ENCODE assay signal across 1 cellular context in the genomic region with DNA sequence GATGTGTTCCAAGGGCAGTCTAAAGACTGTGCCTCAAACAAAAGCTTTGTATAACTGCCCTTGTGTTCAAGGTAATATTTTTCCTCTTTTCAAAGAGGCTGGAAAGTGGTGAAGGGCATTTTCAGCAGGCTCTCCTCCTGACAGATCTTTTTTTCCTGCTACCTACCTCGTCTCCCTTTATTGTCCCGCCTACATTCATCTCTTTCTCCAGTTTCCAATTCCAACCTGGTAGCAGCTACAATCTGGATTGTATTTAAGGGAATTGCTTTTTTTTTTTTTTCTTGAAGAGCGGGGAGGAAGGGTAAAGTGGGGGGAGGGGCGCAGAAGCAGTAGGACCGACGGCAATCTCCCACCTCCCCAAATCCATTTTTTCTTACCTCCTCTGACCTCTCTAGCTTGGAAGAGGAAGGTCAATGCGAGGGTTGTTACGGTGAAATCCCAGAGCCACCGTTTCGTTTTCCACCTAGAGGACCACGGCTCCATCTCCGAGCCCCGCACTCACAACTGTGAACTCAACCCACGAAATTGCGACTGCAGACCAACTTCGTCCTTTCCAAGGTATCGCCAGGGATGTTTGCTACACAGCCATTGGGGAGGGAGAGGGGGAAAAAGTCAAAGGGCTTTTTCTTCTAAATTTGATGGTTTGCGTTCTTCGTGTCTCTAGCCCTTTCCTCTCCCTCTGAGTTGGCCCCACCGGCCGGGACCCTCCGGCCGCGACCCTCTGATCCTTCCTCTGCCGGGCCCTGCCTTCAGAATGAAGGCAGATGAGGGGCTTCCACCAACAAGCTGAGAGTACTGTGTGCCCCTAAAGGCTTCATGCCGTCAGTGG.
TF ChIP-seq lines count a peak whose summit lies in the region.

COL11A1 (minus strand) TSS at position 827 of the 829 bp plus-strand sequence; CDS start at position 483, 344 bp downstream.

TF ChIP-seq in GM23338, 12 proteins besides CTCF, POLR2A, EP300 and RAD21:
- TF ChIP-seq, protein P1, sequence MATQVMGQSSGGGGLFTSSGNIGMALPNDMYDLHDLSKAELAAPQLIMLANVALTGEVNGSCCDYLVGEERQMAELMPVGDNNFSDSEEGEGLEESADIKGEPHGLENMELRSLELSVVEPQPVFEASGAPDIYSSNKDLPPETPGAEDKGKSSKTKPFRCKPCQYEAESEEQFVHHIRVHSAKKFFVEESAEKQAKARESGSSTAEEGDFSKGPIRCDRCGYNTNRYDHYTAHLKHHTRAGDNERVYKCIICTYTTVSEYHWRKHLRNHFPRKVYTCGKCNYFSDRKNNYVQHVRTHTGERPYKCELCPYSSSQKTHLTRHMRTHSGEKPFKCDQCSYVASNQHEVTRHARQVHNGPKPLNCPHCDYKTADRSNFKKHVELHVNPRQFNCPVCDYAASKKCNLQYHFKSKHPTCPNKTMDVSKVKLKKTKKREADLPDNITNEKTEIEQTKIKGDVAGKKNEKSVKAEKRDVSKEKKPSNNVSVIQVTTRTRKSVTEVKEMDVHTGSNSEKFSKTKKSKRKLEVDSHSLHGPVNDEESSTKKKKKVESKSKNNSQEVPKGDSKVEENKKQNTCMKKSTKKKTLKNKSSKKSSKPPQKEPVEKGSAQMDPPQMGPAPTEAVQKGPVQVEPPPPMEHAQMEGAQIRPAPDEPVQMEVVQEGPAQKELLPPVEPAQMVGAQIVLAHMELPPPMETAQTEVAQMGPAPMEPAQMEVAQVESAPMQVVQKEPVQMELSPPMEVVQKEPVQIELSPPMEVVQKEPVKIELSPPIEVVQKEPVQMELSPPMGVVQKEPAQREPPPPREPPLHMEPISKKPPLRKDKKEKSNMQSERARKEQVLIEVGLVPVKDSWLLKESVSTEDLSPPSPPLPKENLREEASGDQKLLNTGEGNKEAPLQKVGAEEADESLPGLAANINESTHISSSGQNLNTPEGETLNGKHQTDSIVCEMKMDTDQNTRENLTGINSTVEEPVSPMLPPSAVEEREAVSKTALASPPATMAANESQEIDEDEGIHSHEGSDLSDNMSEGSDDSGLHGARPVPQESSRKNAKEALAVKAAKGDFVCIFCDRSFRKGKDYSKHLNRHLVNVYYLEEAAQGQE (IDR thresholded peaks at IDR 0.05; ENCODE audit: unreplicated experiment): no peak
- TF ChIP-seq ZNF114 (CRISPR knock-in tag; IDR thresholded peaks at IDR 0.05) (no peak), JUNB (IDR thresholded peaks at IDR 0.05; ENCODE audit: unreplicated experiment) (no peak), STAT1 (IDR thresholded peaks at IDR 0.05; ENCODE audit: unreplicated experiment) (no peak)
- TF ChIP-seq, protein P2, sequence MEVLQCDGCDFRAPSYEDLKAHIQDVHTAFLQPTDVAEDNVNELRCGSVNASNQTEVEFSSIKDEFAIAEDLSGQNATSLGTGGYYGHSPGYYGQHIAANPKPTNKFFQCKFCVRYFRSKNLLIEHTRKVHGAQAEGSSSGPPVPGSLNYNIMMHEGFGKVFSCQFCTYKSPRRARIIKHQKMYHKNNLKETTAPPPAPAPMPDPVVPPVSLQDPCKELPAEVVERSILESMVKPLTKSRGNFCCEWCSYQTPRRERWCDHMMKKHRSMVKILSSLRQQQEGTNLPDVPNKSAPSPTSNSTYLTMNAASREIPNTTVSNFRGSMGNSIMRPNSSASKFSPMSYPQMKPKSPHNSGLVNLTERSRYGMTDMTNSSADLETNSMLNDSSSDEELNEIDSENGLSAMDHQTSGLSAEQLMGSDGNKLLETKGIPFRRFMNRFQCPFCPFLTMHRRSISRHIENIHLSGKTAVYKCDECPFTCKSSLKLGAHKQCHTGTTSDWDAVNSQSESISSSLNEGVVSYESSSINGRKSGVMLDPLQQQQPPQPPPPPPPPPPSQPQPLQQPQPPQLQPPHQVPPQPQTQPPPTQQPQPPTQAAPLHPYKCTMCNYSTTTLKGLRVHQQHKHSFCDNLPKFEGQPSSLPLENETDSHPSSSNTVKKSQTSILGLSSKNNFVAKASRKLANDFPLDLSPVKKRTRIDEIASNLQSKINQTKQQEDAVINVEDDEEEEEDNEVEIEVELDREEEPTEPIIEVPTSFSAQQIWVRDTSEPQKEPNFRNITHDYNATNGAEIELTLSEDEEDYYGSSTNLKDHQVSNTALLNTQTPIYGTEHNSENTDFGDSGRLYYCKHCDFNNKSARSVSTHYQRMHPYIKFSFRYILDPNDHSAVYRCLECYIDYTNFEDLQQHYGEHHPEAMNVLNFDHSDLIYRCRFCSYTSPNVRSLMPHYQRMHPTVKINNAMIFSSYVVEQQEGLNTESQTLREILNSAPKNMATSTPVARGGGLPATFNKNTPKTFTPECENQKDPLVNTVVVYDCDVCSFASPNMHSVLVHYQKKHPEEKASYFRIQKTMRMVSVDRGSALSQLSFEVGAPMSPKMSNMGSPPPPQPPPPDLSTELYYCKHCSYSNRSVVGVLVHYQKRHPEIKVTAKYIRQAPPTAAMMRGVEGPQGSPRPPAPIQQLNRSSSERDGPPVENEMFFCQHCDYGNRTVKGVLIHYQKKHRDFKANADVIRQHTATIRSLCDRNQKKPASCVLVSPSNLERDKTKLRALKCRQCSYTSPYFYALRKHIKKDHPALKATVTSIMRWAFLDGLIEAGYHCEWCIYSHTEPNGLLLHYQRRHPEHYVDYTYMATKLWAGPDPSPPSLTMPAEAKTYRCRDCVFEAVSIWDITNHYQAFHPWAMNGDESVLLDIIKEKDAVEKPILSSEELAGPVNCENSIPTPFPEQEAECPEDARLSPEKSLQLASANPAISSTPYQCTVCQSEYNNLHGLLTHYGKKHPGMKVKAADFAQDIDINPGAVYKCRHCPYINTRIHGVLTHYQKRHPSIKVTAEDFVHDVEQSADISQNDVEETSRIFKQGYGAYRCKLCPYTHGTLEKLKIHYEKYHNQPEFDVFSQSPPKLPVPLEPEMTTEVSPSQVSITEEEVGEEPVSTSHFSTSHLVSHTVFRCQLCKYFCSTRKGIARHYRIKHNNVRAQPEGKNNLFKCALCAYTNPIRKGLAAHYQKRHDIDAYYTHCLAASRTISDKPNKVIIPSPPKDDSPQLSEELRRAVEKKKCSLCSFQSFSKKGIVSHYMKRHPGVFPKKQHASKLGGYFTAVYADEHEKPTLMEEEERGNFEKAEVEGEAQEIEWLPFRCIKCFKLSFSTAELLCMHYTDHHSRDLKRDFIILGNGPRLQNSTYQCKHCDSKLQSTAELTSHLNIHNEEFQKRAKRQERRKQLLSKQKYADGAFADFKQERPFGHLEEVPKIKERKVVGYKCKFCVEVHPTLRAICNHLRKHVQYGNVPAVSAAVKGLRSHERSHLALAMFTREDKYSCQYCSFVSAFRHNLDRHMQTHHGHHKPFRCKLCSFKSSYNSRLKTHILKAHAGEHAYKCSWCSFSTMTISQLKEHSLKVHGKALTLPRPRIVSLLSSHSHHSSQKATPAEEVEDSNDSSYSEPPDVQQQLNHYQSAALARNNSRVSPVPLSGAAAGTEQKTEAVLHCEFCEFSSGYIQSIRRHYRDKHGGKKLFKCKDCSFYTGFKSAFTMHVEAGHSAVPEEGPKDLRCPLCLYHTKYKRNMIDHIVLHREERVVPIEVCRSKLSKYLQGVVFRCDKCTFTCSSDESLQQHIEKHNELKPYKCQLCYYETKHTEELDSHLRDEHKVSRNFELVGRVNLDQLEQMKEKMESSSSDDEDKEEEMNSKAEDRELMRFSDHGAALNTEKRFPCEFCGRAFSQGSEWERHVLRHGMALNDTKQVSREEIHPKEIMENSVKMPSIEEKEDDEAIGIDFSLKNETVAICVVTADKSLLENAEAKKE (CRISPR knock-in tag; IDR thresholded peaks at IDR 0.05): no peak
